In genomic region chr5:83388608-83389007, GRCh38 we compare ENCODE assay signal across 14 cellular contexts.
DNase-seq lines count a peak whose midpoint lies in the region; TF ChIP-seq lines count a peak whose summit lies in the region.
"Had no signal": no experiment of that assay in that cellular context is flagged by ENCODE, and none has a peak within 500 bp of the region (broad histone marks: within the 10 kb centered on the region; RNA-seq: fewer than 3 reads in every experiment).

No MANE protein-coding gene starts in this region.

- TF ChIP-seq CTCF in astrocyte of the spinal cord (IDR thresholded peaks at IDR 0.05; ENCODE audit: low read depth, low read length) (no peak), fibroblast of the aortic adventitia (IDR thresholded peaks at IDR 0.05; ENCODE audit: insufficient read depth, low read length) (no peak), smooth muscle cell (IDR thresholded peaks at IDR 0.05; ENCODE audit: borderline replicate concordance, insufficient read depth, poor library complexity, severe bottlenecking) (no peak)

- H3K4me1 ChIP-seq in smooth muscle cell (ENCODE audit: low read depth), result peaks cover 13% of the 10 kb centered on the region
- H3K4me1 ChIP-seq in CD4-positive, alpha-beta memory T cell (ENCODE audit: insufficient read depth, low read length), result no peaks in the 10 kb centered on the region

- H3K4me3 Mint-ChIP-seq in CD4-positive, alpha-beta memory T cell, result no peak overlapping the region
- H3K4me3 Mint-ChIP-seq: H9 had no signal

- H3K27ac ChIP-seq in smooth muscle cell (ENCODE audit: low read depth), result peak overlapping the region; percentile 83
- H3K27ac ChIP-seq in CD4-positive, alpha-beta memory T cell (ENCODE audit: low read depth, low read length), result no peak overlapping the region
- H3K27ac ChIP-seq: RWPE1 had no signal

- H3K27ac Mint-ChIP-seq in CD4-positive, alpha-beta memory T cell, result no peak overlapping the region
- H3K27ac Mint-ChIP-seq: H9 had no signal

- H3K4me3 ChIP-seq in astrocyte of the spinal cord (ENCODE audit: low read depth, low read length), result no peak overlapping the region
- no peak overlapping the region for H3K4me3 ChIP-seq in fibroblast of the aortic adventitia (ENCODE audit: low read depth, low read length)
- no peak overlapping the region for H3K4me3 ChIP-seq in smooth muscle cell
- H3K4me3 ChIP-seq in CD4-positive, alpha-beta memory T cell (ENCODE audit: low read length in 2 of 2), result no peak overlapping the region

- no peaks in the 10 kb centered on the region for H3K9me3 ChIP-seq in smooth muscle cell (replicated peaks; ENCODE audit: low read depth)
- no peaks in the 10 kb centered on the region for H3K9me3 ChIP-seq in CD4-positive, alpha-beta memory T cell (ENCODE audit: control insufficient read depth in 1 of 2, low read length in 2 of 2)

- H3K36me3 Mint-ChIP-seq in CD4-positive, alpha-beta memory T cell, result no peaks in the 10 kb centered on the region

- no peaks in the 10 kb centered on the region for H3K27me3 ChIP-seq in smooth muscle cell (ENCODE audit: low read depth)
- no peaks in the 10 kb centered on the region for H3K27me3 ChIP-seq in CD4-positive, alpha-beta memory T cell (ENCODE audit: insufficient read depth, low read length)

- no peaks in the 10 kb centered on the region for H3K36me3 ChIP-seq in smooth muscle cell (ENCODE audit: low read depth)
- no peaks in the 10 kb centered on the region for H3K36me3 ChIP-seq in CD4-positive, alpha-beta memory T cell (ENCODE audit: insufficient read depth, low read length)

- in situ Hi-C loops in astrocyte of the spinal cord (cut with HindIII; ENCODE audit: low sequenced_read_pairs), result no loop called here

- no peaks in the 10 kb centered on the region for H4K20me1 ChIP-seq in smooth muscle cell (ENCODE audit: low read depth)

- peaks cover 4% of the 10 kb centered on the region for H3F3A ChIP-seq in smooth muscle cell (ENCODE audit: low read depth)

- H3K4me2 ChIP-seq in smooth muscle cell, result peak overlapping the region; percentile 2

- H3K79me2 ChIP-seq in smooth muscle cell (ENCODE audit: low read depth), result no peaks in the 10 kb centered on the region

- H2AFZ ChIP-seq in smooth muscle cell (ENCODE audit: low read depth), result peak overlapping the region; percentile 77

- intact Hi-C loops in CD4-positive, alpha-beta memory T cell (cut with micrococcal nuclease), result no loop called here

- POLR2A ChIA-PET in CD4-positive, alpha-beta memory T cell (lab: Charles Lee; ENCODE audit: partially characterized antibody), result no interaction called here

- H3K4me1 Mint-ChIP-seq in CD4-positive, alpha-beta memory T cell, result no peaks in the 10 kb centered on the region

- CTCF ChIA-PET in CD4-positive, alpha-beta memory T cell (lab: Charles Lee; ENCODE audit: partially characterized antibody), result no interaction called here

- H3K27me3 Mint-ChIP-seq in CD4-positive, alpha-beta memory T cell, result no peaks in the 10 kb centered on the region

- H3K9me3 Mint-ChIP-seq in CD4-positive, alpha-beta memory T cell, result peaks cover 0 to 6% (median 0%) of the 10 kb centered on the region in 8 donors

- H3K9ac ChIP-seq in smooth muscle cell (ENCODE audit: low read depth), result peak overlapping the region; percentile 31

- DNase-seq in H4 (ENCODE audit: low spot score), result peak; percentile 82
- DNase-seq in astrocyte of the spinal cord (ENCODE audit: low read depth, low spot score), result peak; percentile 55
- DNase-seq in fibroblast of the aortic adventitia (ENCODE audit: low read depth), result peak; percentile 9
- no peak for DNase-seq in smooth muscle cell (lab: John Stamatoyannopoulos, UW; ENCODE audit: unreplicated experiment)
- DNase-seq in NCI-H82 treated with DMSO at 0.1 percent for 48 hours (lab: John Stamatoyannopoulos, UW; ENCODE audit: unreplicated experiment), result no peak
- no peak for DNase-seq in GF-D8 (lab: John Stamatoyannopoulos, UW)
- DNase-seq in CD4-positive, alpha-beta memory T cell, result no peak
- DNase-seq: ACHN, DMS79, H9, NCI-H1105 treated with DMSO at 0.1 percent for 48 hours, NCI-H1694 treated with DMSO at 0.1 percent for 48 hours, PC-3 had no signal

Comparison
In these comparisons a context has a peak if more than half of its experiments do, and no peak if none do; other contexts are left out.
1. DNase-seq: peak in H4 (single experiment), astrocyte of the spinal cord (single experiment) and fibroblast of the aortic adventitia (single experiment); none in smooth muscle cell (single experiment), NCI-H82 treated with DMSO at 0.1 percent for 48 hours (single experiment), GF-D8 (single experiment) and CD4-positive, alpha-beta memory T cell (0 of 5).